ENCODE assay signal across 14 cellular contexts in genomic region chr11:2202071-2202899, GRCh38. TPM values are rescaled to one million over a fixed set of nuclear protein-coding genes. Genes with fewer than 3 reads are reported as not detected.
DNase-seq lines count a peak whose midpoint lies in the region; ATAC-seq and TF ChIP-seq lines count a peak whose summit lies in the region.
"Had no signal": no experiment of that assay in that cellular context is flagged by ENCODE, and none has a peak within 500 bp of the region (broad histone marks: within the 10 kb centered on the region; RNA-seq: fewer than 3 reads in every experiment).

No MANE protein-coding gene starts in this region.

- no peaks in the 10 kb centered on the region for H3K36me3 ChIP-seq in mucosa of rectum (ENCODE audit: control insufficient read depth in 2 of 2, insufficient read depth in 2 of 2, low read length in 2 of 2)

- H3K27ac ChIP-seq in mucosa of rectum (ENCODE audit: low read depth in 2 of 2, low read length in 2 of 2): peak overlapping the region; percentile 68 to 70

- H3K4me3 Mint-ChIP-seq in CD14-positive monocyte (no peak overlapping the region), chondrocyte (ENCODE audit: unreplicated experiment) (no peak overlapping the region)
- H3K4me3 Mint-ChIP-seq: CD4-positive, alpha-beta T cell; stimulated activated naive B cell treated with anti-CD40 and anti-IgM and Interleukin-4, amounts not matched to agents 10 μg/mL and 1 μg/mL and 100 μg/mL, for 72 hours had no signal

- H3K36me3 Mint-ChIP-seq in CD14-positive monocyte (no peaks in the 10 kb centered on the region), chondrocyte (ENCODE audit: low read depth) (peaks cover 1% of the 10 kb centered on the region)
- H3K36me3 Mint-ChIP-seq: activated naive CD4-positive, alpha-beta T cell treated with anti-CD3 and anti-CD28 coated beads, Interleukin-2, amount 50 U/mL, for 72 hours; stimulated activated naive B cell treated with anti-CD40 and anti-IgM and Interleukin-4, amounts not matched to agents 10 μg/mL and 1 μg/mL and 100 μg/mL, for 72 hours had no signal

- H3K9me3 ChIP-seq in mucosa of rectum (ENCODE audit: control insufficient read depth in 2 of 2, low read length in 2 of 2): no peaks in the 10 kb centered on the region

- TF ChIP-seq CTCF in CD14-positive monocyte (IDR thresholded peaks at IDR 0.05) (no peak), chondrocyte (IDR thresholded peaks at IDR 0.05) (no peak)

- no peaks in the 10 kb centered on the region for H3K27me3 ChIP-seq in mucosa of rectum (ENCODE audit: control insufficient read depth in 2 of 2, insufficient read depth in 2 of 2, low read length in 2 of 2)

- H3K4me1 Mint-ChIP-seq in CD14-positive monocyte (no peaks in the 10 kb centered on the region), chondrocyte (ENCODE audit: low read depth) (no peaks in the 10 kb centered on the region)

- peak; percentile 32 for DNase-seq in CD14-positive monocyte (ENCODE audit: low spot score)
- DNase-seq in chondrocyte (ENCODE audit: low spot score): peak; percentile 84
- no peak for DNase-seq in pons (ENCODE audit: low spot score)
- no peak for DNase-seq in SHP77 treated with DMSO at 0.1 percent for 48 hours (lab: John Stamatoyannopoulos, UW)
- DNase-seq in HuH-7 (ENCODE audit: low spot score): no peak
- DNase-seq: cortex of kidney; NCI-H187 treated with DMSO at 0.1 percent for 48 hours; stimulated activated naive B cell treated with anti-CD40 and anti-IgM and Interleukin-4, amounts not matched to agents 10 μg/mL and 1 μg/mL and 100 μg/mL, for 72 hours had no signal

- H3K9ac ChIP-seq in mucosa of rectum (ENCODE audit: low read depth in 1 of 2, low read length in 2 of 2): peak overlapping the region in 1 of 2 donors; percentile 26

- H3K27me3 Mint-ChIP-seq in CD14-positive monocyte (ENCODE audit: low read depth in 3 of 3) (peaks cover 4 to 10% (median 10%) of the 10 kb centered on the region in 3 donors), chondrocyte (ENCODE audit: low read depth) (peaks cover 5% of the 10 kb centered on the region)
- H3K27me3 Mint-ChIP-seq: CD4-positive, alpha-beta T cell had no signal

- TF ChIP-seq EP300 in Ishikawa (IDR thresholded peaks at IDR 0.05; ENCODE audit: borderline replicate concordance): peak; percentile 65; the same call in 1 of the 2 replicates

- H3K9me3 Mint-ChIP-seq in CD14-positive monocyte: peaks cover under 1 to 7% (median 5%) of the 10 kb centered on the region in 7 donors
- peaks cover 10% of the 10 kb centered on the region for H3K9me3 Mint-ChIP-seq in chondrocyte (ENCODE audit: low read depth)
- H3K9me3 Mint-ChIP-seq: CD4-positive, alpha-beta T cell had no signal

- no peak for TF ChIP-seq RAD21 in Ishikawa (IDR thresholded peaks at IDR 0.05; ENCODE audit: low read depth)

- no peak for ATAC-seq in GM18511 (IDR thresholded peaks at IDR 0.05; ENCODE audit: unreplicated experiment)
- ATAC-seq: activated naive CD4-positive, alpha-beta T cell treated with anti-CD3 and anti-CD28 coated beads, Interleukin-2, amount 50 U/mL, for 72 hours; stimulated activated naive B cell treated with anti-CD40 and anti-IgM and Interleukin-4, amounts not matched to agents 10 μg/mL and 1 μg/mL and 100 μg/mL, for 72 hours had no signal

- H3K27ac Mint-ChIP-seq in CD14-positive monocyte (no peak overlapping the region), chondrocyte (ENCODE audit: unreplicated experiment) (no peak overlapping the region)
- H3K27ac Mint-ChIP-seq: activated naive CD4-positive, alpha-beta T cell treated with anti-CD3 and anti-CD28 coated beads, Interleukin-2, amount 50 U/mL, for 72 hours; CD4-positive, alpha-beta T cell; stimulated activated naive B cell treated with anti-CD40 and anti-IgM and Interleukin-4, amounts not matched to agents 10 μg/mL and 1 μg/mL and 100 μg/mL, for 72 hours had no signal

- H3K4me1 ChIP-seq in mucosa of rectum (ENCODE audit: control insufficient read depth in 2 of 2, insufficient read depth in 2 of 2, low read length in 2 of 2): peaks cover 9% of the 10 kb centered on the region in 2 donors

- no peak overlapping the region for H3K4me3 ChIP-seq in mucosa of rectum (ENCODE audit: low read length in 2 of 2)

- intact Hi-C loops in CD14-positive monocyte (cut with micrococcal nuclease): no loop called here

TF ChIP-seq in Ishikawa, 13 proteins besides CTCF, POLR2A, EP300 and RAD21:
- TF ChIP-seq TCF12 (IDR thresholded peaks at IDR 0.05; ENCODE audit: low read depth) (peak; percentile 81), TEAD4 (IDR thresholded peaks at IDR 0.05) (peak; percentile 43; the same call in 1 of the 2 replicates), EGR1 (IDR thresholded peaks at IDR 0.05) (no peak), CREB1 (IDR thresholded peaks at IDR 0.05; ENCODE audit: low read depth) (no peak), MAX (IDR thresholded peaks at IDR 0.05) (peak; percentile 95), NFIC (IDR thresholded peaks at IDR 0.05) (peak; percentile 65), YY1 (IDR thresholded peaks at IDR 0.05; ENCODE audit: low read depth) (no peak), ZBTB7A (IDR thresholded peaks at IDR 0.05; ENCODE audit: low read depth) (no peak; the same call in 1 of the 2 replicates), REST (IDR thresholded peaks at IDR 0.05; ENCODE audit: low read depth) (no peak), TAF1 (IDR thresholded peaks at IDR 0.05; ENCODE audit: low read depth) (no peak), FOXM1 (IDR thresholded peaks at IDR 0.05; ENCODE audit: borderline replicate concordance, low read depth) (no peak), CEBPB (IDR thresholded peaks at IDR 0.05) (no peak), USF1 (IDR thresholded peaks at IDR 0.05) (peak; percentile 79)

RNA-seq across cellular contexts. Expression of gene TH, which starts 30.7 kb away (rescaled TPM):
- not detected for polyA plus RNA-seq in CD14-positive monocyte
- not detected in 3 replicates for total RNA-seq in chondrocyte
- total RNA-seq: activated naive CD4-positive, alpha-beta T cell treated with anti-CD3 and anti-CD28 coated beads, Interleukin-2, amount 50 U/mL, for 72 hours; CD4-positive, alpha-beta T cell; T-helper 2 cell treated with Interferon-gamma antibody and Interleukin-4, amounts not matched to agents 100 ng/mL and 5 ng/mL, for 36 hours had no signal

RNA-seq across cellular contexts. Expression of gene INS, which starts 41.3 kb away (rescaled TPM):
- polyA plus RNA-seq in CD14-positive monocyte: not detected
- total RNA-seq in chondrocyte: not detected in 3 replicates
- total RNA-seq: activated naive CD4-positive, alpha-beta T cell treated with anti-CD3 and anti-CD28 coated beads, Interleukin-2, amount 50 U/mL, for 72 hours; CD4-positive, alpha-beta T cell; T-helper 2 cell treated with Interferon-gamma antibody and Interleukin-4, amounts not matched to agents 100 ng/mL and 5 ng/mL, for 36 hours had no signal

Comparison
In these comparisons a context has a peak if more than half of its experiments do, and no peak if none do; other contexts are left out.
1. DNase-seq: peak in CD14-positive monocyte (single experiment) and chondrocyte (single experiment); none in pons (single experiment), SHP77 treated with DMSO at 0.1 percent for 48 hours (single experiment) and HuH-7 (single experiment).